ENCODE assay signal across 11 cellular contexts in the genomic region with DNA sequence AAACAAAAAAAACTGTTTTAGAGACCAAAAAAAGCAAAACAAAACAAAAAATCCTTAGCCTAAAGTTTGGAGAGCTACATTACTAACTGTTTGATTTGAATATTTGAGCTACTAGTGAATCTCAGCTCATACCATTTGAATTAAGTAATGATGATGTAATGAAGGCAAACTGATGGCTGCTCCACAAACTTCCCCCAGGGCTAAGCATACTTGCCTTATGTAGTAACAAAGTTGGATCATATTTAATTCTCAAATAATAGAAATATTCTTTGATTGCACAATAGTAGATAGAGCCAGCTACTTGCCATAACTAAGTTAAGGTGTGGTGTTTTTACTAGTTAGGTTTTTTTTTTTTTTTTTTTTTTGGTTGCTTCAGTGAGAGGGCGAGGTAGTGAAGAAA. TPM values are rescaled to one million over a fixed set of nuclear protein-coding genes. Genes with fewer than 3 reads are reported as not detected.
DNase-seq lines count a peak whose midpoint lies in the region; ATAC-seq lines count a peak whose summit lies in the region.
"Had no signal": no experiment of that assay in that cellular context is flagged by ENCODE, and none has a peak within 500 bp of the region (broad histone marks: within the 10 kb centered on the region; RNA-seq: fewer than 3 reads in every experiment).

No MANE protein-coding gene starts in this region.

- peak overlapping the region; percentile 45 for H3K9ac ChIP-seq in adipocyte (ENCODE audit: low read length)

- H3K27me3 ChIP-seq in adipocyte (replicated peaks; ENCODE audit: control insufficient read depth, insufficient read depth, low read length) (no peaks in the 10 kb centered on the region), H7 (ENCODE audit: control insufficient read depth, insufficient read depth, low read length) (no peaks in the 10 kb centered on the region; the same call in 1 of the 2 replicates)
- H3K27me3 ChIP-seq: breast epithelium had no signal

- H3K4me3 ChIP-seq in adipocyte (ENCODE audit: low read length), result peak overlapping the region; percentile 93
- no peak overlapping the region for H3K4me3 ChIP-seq in H7 (ENCODE audit: insufficient read depth, low read depth, low read length)

- H3K36me3 ChIP-seq in adipocyte (ENCODE audit: control insufficient read depth, insufficient read depth, low read length, severe bottlenecking) (peaks cover 11% of the 10 kb centered on the region), H7 (replicated peaks; ENCODE audit: control insufficient read depth, insufficient read depth, low read length) (no peaks in the 10 kb centered on the region; the same call in none of the 2 replicates)
- H3K36me3 ChIP-seq: breast epithelium had no signal

- ATAC-seq in Right ventricle myocardium superior (ENCODE audit: poor library complexity) (peak; percentile 19), sciatic nerve (peak; percentile 73), GM21737 (IDR thresholded peaks at IDR 0.05; ENCODE audit: unreplicated experiment) (no peak), GM18861 (IDR thresholded peaks at IDR 0.05; ENCODE audit: unreplicated experiment) (no peak)
- ATAC-seq: HCT116 had no signal

- intact Hi-C loops in Right ventricle myocardium superior (cut with DNase I) (no loop called here), sciatic nerve (cut with DNase I) (no loop called here), posterior vena cava (cut with DNase I) (no loop called here)

- no peaks in the 10 kb centered on the region for H3K9me3 ChIP-seq in adipocyte (ENCODE audit: control insufficient read depth, low read length)
- H3K9me3 ChIP-seq: breast epithelium had no signal

- peaks cover 31% of the 10 kb centered on the region for H3K4me1 ChIP-seq in adipocyte (ENCODE audit: control insufficient read depth, insufficient read depth, low read length)
- H3K4me1 ChIP-seq: breast epithelium had no signal

- DNase-seq in GM03348 (ENCODE audit: low spot score) (peak; percentile 77), adipocyte (ENCODE audit: low read depth) (peak; percentile 95), Right ventricle myocardium superior (no peak), sciatic nerve (ENCODE audit: low spot score) (no peak), H7 (no peak), posterior vena cava (ENCODE audit: low spot score) (no peak)
- DNase-seq: NCI-H187 had no signal

RNA-seq across cellular contexts. Expression of a gene that starts 2.8 kb away (rescaled TPM):
- 5.3 TPM for total RNA-seq in Right ventricle myocardium superior
- 21.3 TPM for total RNA-seq in sciatic nerve
- 7.6 and 10.5 TPM in 2 replicates for total RNA-seq in H7 (2014; rRNA removed; shearing (Covaris generic))
- 10 to 100 TPM; 33.5 to 35.2 TPM for total RNA-seq in posterior vena cava

RNA-seq across cellular contexts. Expression of a gene that starts 52.3 kb away (rescaled TPM):
- not detected for total RNA-seq in Right ventricle myocardium superior
- 0.31 TPM for total RNA-seq in sciatic nerve
- total RNA-seq in H7 (2014; rRNA removed; shearing (Covaris generic)), result not detected in 2 replicates
- total RNA-seq in posterior vena cava, result not detected
- total RNA-seq: breast epithelium had no signal

Comparison
In these comparisons a context has a peak if more than half of its experiments do, and no peak if none do; other contexts are left out.
1. DNase-seq: peak in GM03348 (single experiment) and adipocyte (single experiment); none in Right ventricle myocardium superior (single experiment), sciatic nerve (single experiment), H7 (single experiment) and posterior vena cava (single experiment).
2. ATAC-seq: peak in Right ventricle myocardium superior (single experiment) and sciatic nerve (single experiment); none in GM21737 (single experiment) and GM18861 (single experiment).